Comparison of ENCODE assay signal across 14 cellular contexts in genomic region chr4:148311493-148311892, GRCh38.
"Had no signal": no experiment of that assay in that cellular context is flagged by ENCODE, and none has a peak within 500 bp of the region (broad histone marks: within the 10 kb centered on the region; RNA-seq: fewer than 3 reads in every experiment).

No MANE protein-coding gene starts in this region.

- H3K4me1 Mint-ChIP-seq: activated B cell treated with CpG ODN at 0.5 μM for 24 hours, natural killer cell had no signal

- H3K4me1 ChIP-seq: lower lobe of right lung had no signal

- H3K9me3 ChIP-seq: adrenal gland, lower lobe of right lung, thyroid gland had no signal

- ATAC-seq: lower lobe of right lung, natural killer cell, sciatic nerve, T-helper 17 cell had no signal

- H3K27me3 Mint-ChIP-seq: activated B cell treated with CpG ODN at 0.5 μM for 24 hours, T-helper 17 cell had no signal

- H3K9me3 Mint-ChIP-seq: activated B cell treated with CpG ODN at 0.5 μM for 24 hours, natural killer cell had no signal

- H3K27ac Mint-ChIP-seq: activated B cell treated with CpG ODN at 0.5 μM for 24 hours, natural killer cell, T-helper 17 cell had no signal

- H3K4me3 Mint-ChIP-seq: activated B cell treated with CpG ODN at 0.5 μM for 24 hours, natural killer cell, T-helper 17 cell had no signal

- H3K36me3 ChIP-seq: adrenal gland, brain microvascular endothelial cell, lower lobe of right lung, thyroid gland had no signal

- DNase-seq: activated B cell treated with CpG ODN at 0.5 μM for 24 hours; activated CD4-positive, alpha-beta T cell treated with anti-CD3 and anti-CD28 coated beads, Interleukin-2, amount 50 U/mL, for 4 hours; activated naive CD4-positive, alpha-beta T cell treated with Interleukin-2 at 50 U/mL for 16 hours; adrenal gland; brain microvascular endothelial cell; effector memory CD4-positive, alpha-beta T cell; hypothalamus; lower lobe of right lung; natural killer cell; posterior cingulate gyrus; stimulated activated CD4-positive, alpha-beta T cell treated with anti-CD3 and anti-CD28 coated beads, Interleukin-4, amount 100 ng/mL, for 1 hour; T-helper 17 cell; thyroid gland had no signal

- H3K4me3 ChIP-seq: adrenal gland, lower lobe of right lung, thyroid gland had no signal

- H3K27me3 ChIP-seq: adrenal gland, brain microvascular endothelial cell, thyroid gland had no signal

- H3K27ac ChIP-seq: adrenal gland, brain microvascular endothelial cell, lower lobe of right lung, thyroid gland had no signal

- H3K36me3 Mint-ChIP-seq: natural killer cell had no signal
